ENCODE assay signal across 8 cellular contexts in genomic region chr12:109999983-110000505, GRCh38. TPM values are rescaled to one million over a fixed set of nuclear protein-coding genes. Genes with fewer than 3 reads are reported as not detected.
DNase-seq lines count a peak whose midpoint lies in the region; ATAC-seq and TF ChIP-seq lines count a peak whose summit lies in the region.

No MANE protein-coding gene starts in this region.

- TF ChIP-seq CTCF in Caco-2 (IDR thresholded peaks at IDR 0.05; ENCODE audit: insufficient read depth in 1 of 2, low read depth in 1 of 2, low read length in 1 of 2, severe bottlenecking in 1 of 2, unreplicated experiment in 1 of 2) (no peak), ascending aorta (IDR thresholded peaks at IDR 0.05) (no peak)

- peak overlapping the region; percentile 70 for H3K27ac Mint-ChIP-seq in Caco-2 (ENCODE audit: unreplicated experiment)
- H3K27ac Mint-ChIP-seq in stimulated activated naive B cell treated with anti-CD40 and anti-IgM and Interleukin-4, amounts not matched to agents 10 μg/mL and 1 μg/mL and 100 μg/mL, for 72 hours = peak overlapping the region; percentile 98

- peaks cover 4% of the 10 kb centered on the region; the same call in 1 of the 2 replicates for H4K20me1 ChIP-seq in Karpas-422 (ENCODE audit: insufficient read depth, low read depth, low read length)

- no peaks in the 10 kb centered on the region for H3K27me3 ChIP-seq in Caco-2 (replicated peaks; ENCODE audit: control insufficient read depth, insufficient read depth, low read length)
- H3K27me3 ChIP-seq in Karpas-422 (ENCODE audit: low read length) = no peaks in the 10 kb centered on the region
- H3K27me3 ChIP-seq in ascending aorta = no peaks in the 10 kb centered on the region

- no peak for ATAC-seq in stimulated activated naive B cell treated with anti-CD40 and anti-IgM and Interleukin-4, amounts not matched to agents 10 μg/mL and 1 μg/mL and 100 μg/mL, for 72 hours (replicated peaks)
- ATAC-seq in GM18907 (IDR thresholded peaks at IDR 0.05; ENCODE audit: unreplicated experiment) = no peak
- no peak for ATAC-seq in GM19397 (IDR thresholded peaks at IDR 0.05; ENCODE audit: unreplicated experiment)
- no peak for ATAC-seq in HG03280 (IDR thresholded peaks at IDR 0.05; ENCODE audit: unreplicated experiment)

- H3K4me1 Mint-ChIP-seq in Caco-2 (ENCODE audit: low read depth, unreplicated experiment) = peaks cover 19% of the 10 kb centered on the region
- peaks cover 29 to 62% of the 10 kb centered on the region in 2 donors for H3K4me1 Mint-ChIP-seq in stimulated activated naive B cell treated with anti-CD40 and anti-IgM and Interleukin-4, amounts not matched to agents 10 μg/mL and 1 μg/mL and 100 μg/mL, for 72 hours

- intact Hi-C loops in Caco-2 (cut with micrococcal nuclease; ENCODE audit: unreplicated experiment) = loop anchor here (5.0 kb wide), 1 partner anchor 37 kb away; no protein-coding TSS in a partner anchor
- intact Hi-C loops in ascending aorta (cut with DNase I) = loop anchor here (1.0 to 10.0 kb wide), 7 partner anchors 24 to 1438 kb away; partner anchors contain the start of genes ARPC3, C12orf76, ISCU and PPTC7

- CTCF ChIA-PET in Caco-2 (lab: Charles Lee) = no interaction called here

- H3K4me2 ChIP-seq in Karpas-422 (ENCODE audit: low read depth, low read length, poor library complexity, severe bottlenecking) = peak overlapping the region; percentile 84

- DNase-seq in Caco-2 (peak in 1 of 2 experiments; percentile 16), Karpas-422 (peak; percentile 78), ascending aorta (ENCODE audit: low spot score in 2 of 2) (peak in 1 of 2 donors; percentile 74), iris pigment epithelial cell (ENCODE audit: low read depth) (peak; percentile 52)
- DNase-seq in stimulated activated naive B cell treated with anti-CD40 and anti-IgM and Interleukin-4, amounts not matched to agents 10 μg/mL and 1 μg/mL and 100 μg/mL, for 72 hours = no peak

- H3K36me3 ChIP-seq in Caco-2 (ENCODE audit: control insufficient read depth, insufficient read depth, low read length) (no peaks in the 10 kb centered on the region; the same call in 1 of the 2 replicates), Karpas-422 (ENCODE audit: insufficient read depth, low read length) (peaks cover 9% of the 10 kb centered on the region; the same call in 1 of the 2 replicates), ascending aorta (no peaks in the 10 kb centered on the region)

- H3K27ac ChIP-seq in Karpas-422 (ENCODE audit: low read length) (peak overlapping the region; percentile 80), ascending aorta (peak overlapping the region; percentile 74 to 80)

- H3K9ac ChIP-seq in Karpas-422 (ENCODE audit: low read length) = peak overlapping the region; percentile 91

- H3K9me2 ChIP-seq in Karpas-422 (replicated peaks; ENCODE audit: insufficient read depth, low read length) = no peaks in the 10 kb centered on the region

- POLR2A ChIA-PET in Caco-2 (lab: Charles Lee) = no interaction called here

- peak overlapping the region; percentile 74 for H3K4me3 ChIP-seq in Caco-2 (ENCODE audit: low read depth, low read length)
- peak overlapping the region; percentile 97 for H3K4me3 ChIP-seq in Karpas-422 (ENCODE audit: low read length)
- H3K4me3 ChIP-seq in ascending aorta = peak overlapping the region; percentile 91 to 93

- peak overlapping the region; percentile 91 for H3K4me3 Mint-ChIP-seq in Caco-2 (ENCODE audit: unreplicated experiment)
- H3K4me3 Mint-ChIP-seq in stimulated activated naive B cell treated with anti-CD40 and anti-IgM and Interleukin-4, amounts not matched to agents 10 μg/mL and 1 μg/mL and 100 μg/mL, for 72 hours = peak overlapping the region; percentile 99

- peaks cover 9% of the 10 kb centered on the region for H3K4me1 ChIP-seq in Caco-2
- peaks cover 69% of the 10 kb centered on the region for H3K4me1 ChIP-seq in Karpas-422 (ENCODE audit: low read length)
- H3K4me1 ChIP-seq in ascending aorta = peaks cover 4 to 17% of the 10 kb centered on the region in 2 donors

- BruUV-seq in Caco-2 (replicated peaks; lab: Mats Ljungman, UMichigan) = TSS peak; percentile 54

- no peaks in the 10 kb centered on the region for H3K27me3 Mint-ChIP-seq in Caco-2 (ENCODE audit: insufficient read depth, unreplicated experiment)
- no peaks in the 10 kb centered on the region for H3K27me3 Mint-ChIP-seq in stimulated activated naive B cell treated with anti-CD40 and anti-IgM and Interleukin-4, amounts not matched to agents 10 μg/mL and 1 μg/mL and 100 μg/mL, for 72 hours

- H3K9me3 Mint-ChIP-seq in Caco-2 (ENCODE audit: unreplicated experiment) = no peaks in the 10 kb centered on the region
- no peaks in the 10 kb centered on the region for H3K9me3 Mint-ChIP-seq in stimulated activated naive B cell treated with anti-CD40 and anti-IgM and Interleukin-4, amounts not matched to agents 10 μg/mL and 1 μg/mL and 100 μg/mL, for 72 hours

- H3K79me2 ChIP-seq in Karpas-422 (ENCODE audit: low read length) = peaks cover 75% of the 10 kb centered on the region

- H2AFZ ChIP-seq in Karpas-422 (ENCODE audit: low read length) = no peak overlapping the region

- H3K9me3 ChIP-seq in Caco-2 = no peaks in the 10 kb centered on the region
- H3K9me3 ChIP-seq in Karpas-422 (ENCODE audit: low read length) = no peaks in the 10 kb centered on the region
- no peaks in the 10 kb centered on the region for H3K9me3 ChIP-seq in ascending aorta

- H3K36me3 Mint-ChIP-seq in Caco-2 (ENCODE audit: insufficient read depth, unreplicated experiment) = peaks cover 24% of the 10 kb centered on the region
- peaks cover 15 to 17% of the 10 kb centered on the region in 2 donors for H3K36me3 Mint-ChIP-seq in stimulated activated naive B cell treated with anti-CD40 and anti-IgM and Interleukin-4, amounts not matched to agents 10 μg/mL and 1 μg/mL and 100 μg/mL, for 72 hours

RNA-seq across cellular contexts. Expression of gene ANKRD13A, which starts 0.8 kb away (rescaled TPM):
- total RNA-seq in Caco-2 (2022) (42.2 and 47.2 TPM in 2 replicates), ascending aorta (199 TPM)
- total RNA-seq in Karpas-422 (2014; rRNA removed; shearing (Covaris generic); ENCODE audit: low replicate concordance) = 277 and 337 TPM in 2 replicates

RNA-seq across cellular contexts. Expression of gene GIT2, which starts 3.9 kb away (rescaled TPM):
- total RNA-seq in Caco-2 (2022) = 29.3 and 30.0 TPM in 2 replicates
- 76.3 and 81.9 TPM in 2 replicates for total RNA-seq in Karpas-422 (2014; rRNA removed; shearing (Covaris generic); ENCODE audit: low replicate concordance)
- total RNA-seq in ascending aorta = 44.9 TPM

RNA-seq across cellular contexts. Expression of gene C12orf76, which starts 48.3 kb away (rescaled TPM):
- 10.8 and 11.9 TPM in 2 replicates for total RNA-seq in Caco-2 (2022)
- total RNA-seq in Karpas-422 (2014; rRNA removed; shearing (Covaris generic); ENCODE audit: low replicate concordance) = 12.8 and 24.6 TPM in 2 replicates
- total RNA-seq in ascending aorta = 0.96 TPM
